9 cellular contexts compared by ENCODE assay signal in genomic region chr6:116111552-116112528, GRCh38. TPM values are rescaled to one million over a fixed set of nuclear protein-coding genes. Genes with fewer than 3 reads are reported as not detected.
DNase-seq lines count a peak whose midpoint lies in the region; ATAC-seq and TF ChIP-seq lines count a peak whose summit lies in the region.
"Had no signal": no experiment of that assay in that cellular context is flagged by ENCODE, and none has a peak within 500 bp of the region (broad histone marks: within the 10 kb centered on the region; RNA-seq: fewer than 3 reads in every experiment).

No MANE protein-coding gene starts in this region.

- no peaks in the 10 kb centered on the region for H3K9me2 ChIP-seq in PC-9 (ENCODE audit: insufficient read depth)

- H3F3A ChIP-seq in PC-9 (ENCODE audit: insufficient read depth, low read depth): no peaks in the 10 kb centered on the region

- H3K79me2 ChIP-seq in PC-9 (ENCODE audit: low read depth) (no peaks in the 10 kb centered on the region), fibroblast of lung (ENCODE audit: control insufficient read depth, insufficient read depth, low read length) (no peaks in the 10 kb centered on the region)

- H3K27ac ChIP-seq in PC-9 (no peak overlapping the region), fibroblast of lung (ENCODE audit: insufficient read depth, low read length) (no peak overlapping the region)

- H3K9ac ChIP-seq in fibroblast of lung (ENCODE audit: insufficient read depth, low read length): no peak overlapping the region

- POLR2A ChIA-PET in PC-9 (lab: Charles Lee; ENCODE audit: unreplicated experiment): interaction anchor here (0.6 kb wide), 1 partner anchor 608 kb away, joined by 3 read pairs; no protein-coding TSS in a partner anchor

- H3K9me3 ChIP-seq in PC-9 (ENCODE audit: insufficient read depth, low read depth) (no peaks in the 10 kb centered on the region), fibroblast of lung (ENCODE audit: control insufficient read depth, insufficient read depth, low read depth, low read length) (no peaks in the 10 kb centered on the region)

- H3K4me2 ChIP-seq in PC-9: no peak overlapping the region
- no peak overlapping the region for H3K4me2 ChIP-seq in fibroblast of lung (ENCODE audit: extremely low read depth, insufficient read depth, low read length)

- no peaks in the 10 kb centered on the region for H3K27me3 ChIP-seq in PC-9 (ENCODE audit: insufficient read depth, low read depth)
- H3K27me3 ChIP-seq in fibroblast of lung (ENCODE audit: control insufficient read depth, insufficient read depth, low read length): no peaks in the 10 kb centered on the region

- H3K4me3 ChIP-seq in PC-9: no peak overlapping the region
- H3K4me3 ChIP-seq in fibroblast of lung (replicated peaks in 1 of 4; ENCODE audit: control extremely low read depth in 1 of 4, insufficient read depth in 1 of 4, low read depth in 3 of 4, low read length in 4 of 4): no peak overlapping the region

- H2AFZ ChIP-seq in PC-9: no peak overlapping the region
- H2AFZ ChIP-seq in fibroblast of lung (ENCODE audit: low read length): no peak overlapping the region

- H4K20me1 ChIP-seq in PC-9 (ENCODE audit: insufficient read depth) (no peaks in the 10 kb centered on the region), fibroblast of lung (ENCODE audit: control insufficient read depth, extremely low read depth, insufficient read depth, low read length) (no peaks in the 10 kb centered on the region)

- intact Hi-C loops in PC-9 (cut with micrococcal nuclease; ENCODE audit: unreplicated experiment): loop anchor here (10.0 kb wide), 2 partner anchors 533 to 853 kb away; no protein-coding TSS in a partner anchor

- no peaks in the 10 kb centered on the region for H3K4me1 ChIP-seq in PC-9 (replicated peaks; ENCODE audit: insufficient read depth)
- no peaks in the 10 kb centered on the region for H3K4me1 ChIP-seq in fibroblast of lung (ENCODE audit: control insufficient read depth, extremely low read depth, insufficient read depth, low read length)

- peaks cover 7% of the 10 kb centered on the region; the same call in 1 of the 2 replicates for H3K36me3 ChIP-seq in PC-9 (ENCODE audit: low read depth)
- H3K36me3 ChIP-seq in fibroblast of lung (ENCODE audit: control insufficient read depth, insufficient read depth, low read length): no peaks in the 10 kb centered on the region

- BruUV-seq in PC-9 (replicated peaks; lab: Mats Ljungman, UMichigan): no TSS peak

- ATAC-seq in GM18868 (IDR thresholded peaks at IDR 0.05; ENCODE audit: unreplicated experiment) (peak; percentile 89), HG03108 (IDR thresholded peaks at IDR 0.05; ENCODE audit: unreplicated experiment) (peak; percentile 80)

- CTCF ChIA-PET in PC-9 (lab: Charles Lee): interaction anchor here (0.6 to 1.1 kb wide), 2 partner anchors 98 to 101 kb away, joined by 3 to 5 read pairs; no protein-coding TSS in a partner anchor

- peak; percentile 44 for DNase-seq in DMS53 treated with DMSO at 0.1 percent for 48 hours (lab: John Stamatoyannopoulos, UW; ENCODE audit: unreplicated experiment)
- peak in 1 of 2 experiments; percentile 28 for DNase-seq in PC-9
- DNase-seq in fibroblast of lung (ENCODE audit: low read depth in 2 of 2): peak; percentile 35 to 42
- DNase-seq in stimulated activated CD4-positive, alpha-beta T cell treated with anti-CD3 and anti-CD28 coated beads, Interleukin-4, amount 100 ng/mL, for 24 hours: peak; percentile 26
- DNase-seq in mucosa of gallbladder (ENCODE audit: low spot score): no peak

- TF ChIP-seq CTCF in PC-9 (conservative IDR thresholded peaks at IDR 0.05) (peak; percentile 77), fibroblast of lung (conservative IDR thresholded peaks at IDR 0.05 in 1 of 2, IDR thresholded peaks at IDR 0.05 in 1 of 2; ENCODE audit: low read depth in 1 of 2, low read length in 2 of 2) (peak; percentile 58 to 72)

RNA-seq across cellular contexts. Expression of gene NT5DC1, which starts 11.2 kb away (rescaled TPM):
- total RNA-seq in PC-9 (2021) (33.2 and 33.5 TPM in 2 replicates), fibroblast of lung (5.6 and 8.1 TPM in 2 replicates), mucosa of gallbladder (49.0 TPM)
- 17.9 and 20.0 TPM in 2 replicates for polyA plus RNA-seq in fibroblast of lung
- 16.2 and 20.7 TPM in 2 replicates for polyA plus RNA-seq in fibroblast of lung (2012)
- polyA minus RNA-seq in fibroblast of lung (ENCODE audit: low replicate concordance): 2.0 and 7.5 TPM in 2 replicates

RNA-seq across cellular contexts. Expression of gene COL10A1, which starts 14.1 kb away (rescaled TPM):
- not detected in 2 replicates for total RNA-seq in PC-9 (2021)
- total RNA-seq in fibroblast of lung: 1.3 and 40.1 TPM in 2 replicates
- polyA plus RNA-seq in fibroblast of lung: 17.3 and 82.1 TPM in 2 replicates
- 3.6 and 14.7 TPM in 2 replicates for polyA plus RNA-seq in fibroblast of lung (2012)
- 0.89 TPM in 1 of 2 replicates, not detected in the other for polyA minus RNA-seq in fibroblast of lung (ENCODE audit: low replicate concordance)
- total RNA-seq in mucosa of gallbladder: 0.09 TPM
- total RNA-seq: activated CD8-positive, alpha-beta memory T cell treated with anti-CD3 and anti-CD28 coated beads for 36 hours; right cardiac atrium had no signal

RNA-seq across cellular contexts. Expression of gene FRK, which starts 51.1 kb away (rescaled TPM):
- total RNA-seq in PC-9 (2021): 14.4 and 17.2 TPM in 2 replicates
- 0.33 and 0.77 TPM in 2 replicates for total RNA-seq in fibroblast of lung
- 0.18 and 0.21 TPM in 2 replicates for polyA plus RNA-seq in fibroblast of lung
- polyA plus RNA-seq in fibroblast of lung (2012): 0.08 and 0.09 TPM in 2 replicates
- 0.04 and 0.16 TPM in 2 replicates for polyA minus RNA-seq in fibroblast of lung (ENCODE audit: low replicate concordance)
- 24.3 TPM for total RNA-seq in mucosa of gallbladder
